Comparison of ENCODE assay signal across 8 cellular contexts in genomic region chr3:127762077-127762786, GRCh38.
DNase-seq lines count a peak whose midpoint lies in the region; ATAC-seq and TF ChIP-seq lines count a peak whose summit lies in the region.

No MANE protein-coding gene starts in this region.

- ATAC-seq in GM18498 (IDR thresholded peaks at IDR 0.05; ENCODE audit: unreplicated experiment) = peak; percentile 43
- ATAC-seq in GM21825 (IDR thresholded peaks at IDR 0.05; ENCODE audit: unreplicated experiment) = peak; percentile 45
- peak; percentile 63 for ATAC-seq in aorta (ENCODE audit: low FRiP score)
- ATAC-seq in WTC11 = no peak

- no peaks in the 10 kb centered on the region for H3K9me3 Mint-ChIP-seq in WTC11

- intact Hi-C loops in aorta (cut with DNase I) = loop anchor here in 1 of 2 donors (5.0 to 10.0 kb wide), 2 partner anchors 70 to 193 kb away; no protein-coding TSS in a partner anchor

- POLR2A ChIA-PET in WTC11 (lab: Charles Lee) = no interaction called here

- WGBS in aorta, 2 donors = 7 to 12% methylated on average over 14 to 15 of the region's 15 CpGs
- 51% methylated on average over 15 of the region's 15 CpGs for whole genome bisulfite sequencing in suprapubic skin

- peak overlapping the region; percentile 40 to 66 for H3K27ac ChIP-seq in aorta (ENCODE audit: low read depth in 1 of 2, low read length in 2 of 2)
- no peak overlapping the region for H3K27ac ChIP-seq in SJCRH30
- no peak overlapping the region for H3K27ac ChIP-seq in suprapubic skin

- TF ChIP-seq CTCF in WTC11 (IDR thresholded peaks at IDR 0.05) (no peak), suprapubic skin (IDR thresholded peaks at IDR 0.05) (no peak)

- no peak overlapping the region for H3K27ac Mint-ChIP-seq in WTC11

- TF ChIP-seq POLR2A in suprapubic skin (IDR thresholded peaks at IDR 0.05) = no peak

- no peaks in the 10 kb centered on the region for H3K27me3 Mint-ChIP-seq in WTC11 (ENCODE audit: low read depth)

- H3K4me1 ChIP-seq in aorta (ENCODE audit: control insufficient read depth in 1 of 2, insufficient read depth in 2 of 2, low read length in 2 of 2) (peaks cover 0 to 4% of the 10 kb centered on the region in 2 donors), SJCRH30 (peaks cover 10% of the 10 kb centered on the region), suprapubic skin (peaks cover 10% of the 10 kb centered on the region)

- H3K4me1 Mint-ChIP-seq in WTC11 = peaks cover 2% of the 10 kb centered on the region; the same call in 1 of the 2 replicates

- H3K36me3 Mint-ChIP-seq in WTC11 = no peaks in the 10 kb centered on the region

- H3K9me3 ChIP-seq in aorta (ENCODE audit: control insufficient read depth, low read length) (no peaks in the 10 kb centered on the region), SJCRH30 (replicated peaks) (peaks cover 2% of the 10 kb centered on the region; the same call in 1 of the 2 replicates), suprapubic skin (peaks cover under 1% of the 10 kb centered on the region)

- TF ChIP-seq EP300 in suprapubic skin (IDR thresholded peaks at IDR 0.05) = no peak

- DNase-seq in NCI-H2029 treated with DMSO at 0.1 percent for 48 hours (lab: John Stamatoyannopoulos, UW) = peak; percentile 87
- peak; percentile 58 for DNase-seq in inferior parietal cortex (ENCODE audit: extremely low spot score)
- peak in 1 of 2 donors; percentile 78 for DNase-seq in aorta
- DNase-seq in SJCRH30 = no peak
- no peak for DNase-seq in WTC11 (ENCODE audit: low spot score)
- no peak for DNase-seq in suprapubic skin (ENCODE audit: low spot score in 2 of 2)

- no peaks in the 10 kb centered on the region for H3K27me3 ChIP-seq in aorta (ENCODE audit: control insufficient read depth in 1 of 2, insufficient read depth in 2 of 2, low read length in 1 of 2)
- H3K27me3 ChIP-seq in SJCRH30 = no peaks in the 10 kb centered on the region
- no peaks in the 10 kb centered on the region for H3K27me3 ChIP-seq in suprapubic skin

- no peak overlapping the region for H3K4me3 Mint-ChIP-seq in WTC11

- CTCF ChIA-PET in WTC11 (lab: Charles Lee) = interaction anchor here (1.2 kb wide), 1 partner anchor 187 kb away, joined by 3 read pairs; no protein-coding TSS in a partner anchor

- no peaks in the 10 kb centered on the region for H3K36me3 ChIP-seq in aorta (ENCODE audit: control insufficient read depth in 1 of 2, insufficient read depth in 2 of 2, low read length in 1 of 2)
- H3K36me3 ChIP-seq in SJCRH30 = peaks cover under 1% of the 10 kb centered on the region; the same call in 1 of the 2 replicates
- H3K36me3 ChIP-seq in suprapubic skin = no peaks in the 10 kb centered on the region

- H3K4me3 ChIP-seq in aorta (ENCODE audit: low read length in 2 of 2) (peak overlapping the region in 1 of 2 donors; percentile 36), SJCRH30 (no peak overlapping the region), suprapubic skin (no peak overlapping the region)

TF ChIP-seq in WTC11, 78 proteins besides CTCF, POLR2A, EP300 and RAD21:
- TF ChIP-seq PREB (CRISPR knock-in tag; IDR thresholded peaks at IDR 0.05; ENCODE audit: borderline replicate concordance) (no peak), JUN (CRISPR knock-in tag; IDR thresholded peaks at IDR 0.05) (no peak), E2F1 (CRISPR knock-in tag; IDR thresholded peaks at IDR 0.05) (no peak), ZNF416 (CRISPR knock-in tag; IDR thresholded peaks at IDR 0.05) (no peak), E2F4 (CRISPR knock-in tag; IDR thresholded peaks at IDR 0.05; ENCODE audit: borderline replicate concordance, low read depth) (no peak), GABPB1 (CRISPR knock-in tag; IDR thresholded peaks at IDR 0.05) (no peak), RORB (CRISPR knock-in tag; IDR thresholded peaks at IDR 0.05) (no peak), OVOL2 (CRISPR knock-in tag; IDR thresholded peaks at IDR 0.05; ENCODE audit: borderline replicate concordance) (no peak), TEAD1 (CRISPR knock-in tag; IDR thresholded peaks at IDR 0.05) (no peak), SMAD4 (CRISPR knock-in tag; IDR thresholded peaks at IDR 0.05) (no peak), SMAD3 (CRISPR knock-in tag; IDR thresholded peaks at IDR 0.05; ENCODE audit: borderline replicate concordance) (no peak), MLX (CRISPR knock-in tag; IDR thresholded peaks at IDR 0.05) (no peak), USF1 (CRISPR knock-in tag; IDR thresholded peaks at IDR 0.05) (no peak), ZNF423 (CRISPR knock-in tag; IDR thresholded peaks at IDR 0.05) (no peak), TP53 (CRISPR knock-in tag; IDR thresholded peaks at IDR 0.05) (no peak), FOXP1 (CRISPR knock-in tag; IDR thresholded peaks at IDR 0.05; ENCODE audit: borderline replicate concordance) (no peak), GTF2I (CRISPR knock-in tag; conservative IDR thresholded peaks at IDR 0.05) (no peak), ZBTB43 (CRISPR knock-in tag; IDR thresholded peaks at IDR 0.05) (no peak)

Comparison
In these comparisons a context has a peak if more than half of its experiments do, and no peak if none do; other contexts are left out.
1. DNase-seq: peak in NCI-H2029 treated with DMSO at 0.1 percent for 48 hours (single experiment) and inferior parietal cortex (single experiment); none in SJCRH30 (0 of 2), WTC11 (single experiment) and suprapubic skin (0 of 2).
2. H3K27ac ChIP-seq: peak in aorta (2 of 2); none in SJCRH30 (single experiment) and suprapubic skin (single experiment).